8 cellular contexts compared by ENCODE assay signal in genomic region chr1:23801338-23801748, GRCh38. TPM values are rescaled to one million over a fixed set of nuclear protein-coding genes. Genes with fewer than 3 reads are reported as not detected.
DNase-seq lines count a peak whose midpoint lies in the region; ATAC-seq and TF ChIP-seq lines count a peak whose summit lies in the region.

No MANE protein-coding gene starts in this region.

- peaks cover 16% of the 10 kb centered on the region for H3K4me1 Mint-ChIP-seq in activated T-cell treated with anti-CD3 and anti-CD28 coated beads, Interleukin-2, amount 50 U/mL, for 4 hours (ENCODE audit: low read depth)
- H3K4me1 Mint-ChIP-seq in activated naive CD8-positive, alpha-beta T cell (ENCODE audit: low read depth), result peaks cover 9% of the 10 kb centered on the region

- peak overlapping the region; percentile 91 for H3K4me3 Mint-ChIP-seq in activated T-cell treated with anti-CD3 and anti-CD28 coated beads, Interleukin-2, amount 50 U/mL, for 4 hours
- peak overlapping the region; percentile 98 for H3K4me3 Mint-ChIP-seq in activated naive CD8-positive, alpha-beta T cell

- intact Hi-C loops in left colon (cut with DNase I, micrococcal nuclease) (no loop called here), tibial artery (cut with DNase I; ENCODE audit: low total_unique reads) (no loop called here)

- H3K27ac Mint-ChIP-seq in activated naive CD8-positive, alpha-beta T cell, result peak overlapping the region; percentile 76

- no peaks in the 10 kb centered on the region for H3K27me3 ChIP-seq in tibial artery

- ATAC-seq in activated T-cell treated with anti-CD3 and anti-CD28 coated beads, Interleukin-2, amount 50 U/mL, for 4 hours, result no peak
- peak; percentile 11 for ATAC-seq in left colon
- ATAC-seq in HG02884 (IDR thresholded peaks at IDR 0.05; ENCODE audit: unreplicated experiment), result no peak

- DNase-seq in activated T-cell treated with anti-CD3 and anti-CD28 coated beads, Interleukin-2, amount 50 U/mL, for 4 hours, result no peak
- DNase-seq in activated T-cell treated with anti-CD3 and anti-CD28 coated beads, Interleukin-2, amount 50 U/mL, for 48 hours, result no peak
- DNase-seq in left colon (peak in 1 of 2 donors; percentile 44), tibial artery (no peak), NCI-H524 treated with DMSO at 0.1 percent for 48 hours (lab: John Stamatoyannopoulos, UW) (no peak), retina (no peak)

- no peaks in the 10 kb centered on the region for H3K27me3 Mint-ChIP-seq in activated T-cell treated with anti-CD3 and anti-CD28 coated beads, Interleukin-2, amount 50 U/mL, for 4 hours (ENCODE audit: low read depth)
- no peaks in the 10 kb centered on the region for H3K27me3 Mint-ChIP-seq in activated naive CD8-positive, alpha-beta T cell

- H3K4me3 ChIP-seq in tibial artery, result peak overlapping the region; percentile 76 to 78

- TF ChIP-seq CTCF in tibial artery (IDR thresholded peaks at IDR 0.05), result no peak

- H3K27ac ChIP-seq in tibial artery, result peak overlapping the region; percentile 76 to 90

- peaks cover 4% of the 10 kb centered on the region for H3K36me3 Mint-ChIP-seq in activated T-cell treated with anti-CD3 and anti-CD28 coated beads, Interleukin-2, amount 50 U/mL, for 4 hours (ENCODE audit: insufficient read depth)
- H3K36me3 Mint-ChIP-seq in activated naive CD8-positive, alpha-beta T cell, result no peaks in the 10 kb centered on the region

- H3K36me3 ChIP-seq in tibial artery, result peaks cover 0 to 61% (median 3%) of the 10 kb centered on the region in 3 donors

- H3K9me3 ChIP-seq in tibial artery, result no peaks in the 10 kb centered on the region

- H3K4me1 ChIP-seq in tibial artery, result peaks cover 0 to 33% (median 18%) of the 10 kb centered on the region in 4 donors

- H3K9me3 Mint-ChIP-seq in activated T-cell treated with anti-CD3 and anti-CD28 coated beads, Interleukin-2, amount 50 U/mL, for 4 hours, result no peaks in the 10 kb centered on the region
- H3K9me3 Mint-ChIP-seq in activated naive CD8-positive, alpha-beta T cell (ENCODE audit: low read depth), result no peaks in the 10 kb centered on the region

RNA-seq across cellular contexts. Expression of gene GALE, which starts 0.8 kb away (rescaled TPM):
- 10 to 100 TPM; 55.9 to 65.3 (median 62.4) TPM for total RNA-seq in activated T-cell treated with anti-CD3 and anti-CD28 coated beads, Interleukin-2, amount 50 U/mL, for 4 hours
- 100 to 1,000 TPM; 129 to 183 TPM for total RNA-seq in left colon

RNA-seq across cellular contexts. Expression of gene LYPLA2, which starts 10.4 kb away (rescaled TPM):
- total RNA-seq in activated T-cell treated with anti-CD3 and anti-CD28 coated beads, Interleukin-2, amount 50 U/mL, for 4 hours, result 100 to 1,000 TPM; 132 to 146 (median 134) TPM
- total RNA-seq in left colon, result 10 to 100 TPM; 85.3 to 97.2 TPM

RNA-seq across cellular contexts. Expression of gene PITHD1, which starts 23.1 kb away (rescaled TPM):
- total RNA-seq in activated T-cell treated with anti-CD3 and anti-CD28 coated beads, Interleukin-2, amount 50 U/mL, for 4 hours, result 100 to 1,000 TPM; 125 to 128 (median 126) TPM
- total RNA-seq in left colon, result 10 to 100 TPM; 38.2 to 43.4 TPM

RNA-seq across cellular contexts. Expression of gene HMGCL, which starts 23.9 kb away (rescaled TPM):
- total RNA-seq in activated T-cell treated with anti-CD3 and anti-CD28 coated beads, Interleukin-2, amount 50 U/mL, for 4 hours, result 10 to 100 TPM; 10.5 to 11.1 (median 11.0) TPM
- 10 to 100 TPM; 85.3 to 95.1 TPM for total RNA-seq in left colon

RNA-seq across cellular contexts. Expression of gene ELOA, which starts 58.1 kb away (rescaled TPM):
- 10 to 100 TPM; 61.9 to 69.8 (median 67.1) TPM for total RNA-seq in activated T-cell treated with anti-CD3 and anti-CD28 coated beads, Interleukin-2, amount 50 U/mL, for 4 hours
- 10 to 100 TPM; 29.6 to 34.7 TPM for total RNA-seq in left colon
